Comparison of ENCODE assay signal across 8 cellular contexts in genomic region chr5:60960591-60960990, GRCh38. TPM values are rescaled to one million over a fixed set of nuclear protein-coding genes. Genes with fewer than 3 reads are reported as not detected.
DNase-seq lines count a peak whose midpoint lies in the region; ATAC-seq and TF ChIP-seq lines count a peak whose summit lies in the region.

No MANE protein-coding gene starts in this region.

- no peak overlapping the region for H3K27ac Mint-ChIP-seq in chondrocyte (ENCODE audit: unreplicated experiment)

- H3K36me3 ChIP-seq in DOHH2 (ENCODE audit: control insufficient read depth, low read length): no peaks in the 10 kb centered on the region
- H3K36me3 ChIP-seq in neural cell (ENCODE audit: insufficient read depth, low read length): no peaks in the 10 kb centered on the region

- H3K9me3 Mint-ChIP-seq in chondrocyte (ENCODE audit: low read depth): peaks cover 8% of the 10 kb centered on the region

- H3K4me1 Mint-ChIP-seq in chondrocyte (ENCODE audit: low read depth): no peaks in the 10 kb centered on the region

- peaks cover 4% of the 10 kb centered on the region; the same call in 1 of the 2 replicates for H3K4me1 ChIP-seq in DOHH2 (ENCODE audit: control insufficient read depth, low read length)

- H3K9me2 ChIP-seq in DOHH2 (replicated peaks; ENCODE audit: control insufficient read depth, low read length): no peaks in the 10 kb centered on the region
- H3K9me2 ChIP-seq in neural cell (ENCODE audit: insufficient read depth, low read length): no peaks in the 10 kb centered on the region

- no peak for ATAC-seq in HG03378 (IDR thresholded peaks at IDR 0.05; ENCODE audit: unreplicated experiment)
- ATAC-seq in GM21723 (IDR thresholded peaks at IDR 0.05; ENCODE audit: unreplicated experiment): no peak

- no peaks in the 10 kb centered on the region for H3K27me3 Mint-ChIP-seq in chondrocyte (ENCODE audit: low read depth)

- H4K20me1 ChIP-seq in DOHH2 (ENCODE audit: control insufficient read depth, insufficient read depth, low read depth, low read length) (no peaks in the 10 kb centered on the region), neural cell (ENCODE audit: insufficient read depth) (no peaks in the 10 kb centered on the region)

- intact Hi-C loops in posterior cingulate gyrus (cut with DNase I): loop anchor here (10.0 kb wide), 1 partner anchor 864 kb away; no protein-coding TSS in a partner anchor

- no peaks in the 10 kb centered on the region for H3K36me3 Mint-ChIP-seq in chondrocyte (ENCODE audit: low read depth)

- TF ChIP-seq EP300 in Ishikawa (IDR thresholded peaks at IDR 0.05; ENCODE audit: borderline replicate concordance) (no peak), neural cell (conservative IDR thresholded peaks at IDR 0.05; ENCODE audit: poor library complexity, severe bottlenecking) (no peak)

- H3K79me2 ChIP-seq in DOHH2 (ENCODE audit: control insufficient read depth, low read length) (peaks cover 56% of the 10 kb centered on the region), neural cell (replicated peaks; ENCODE audit: insufficient read depth, low read length) (peaks cover 3% of the 10 kb centered on the region)

- H3K4me3 ChIP-seq in DOHH2 (ENCODE audit: low read length): no peak overlapping the region
- H3K4me3 ChIP-seq in neural cell (ENCODE audit: low read length): no peak overlapping the region

- H3K9ac ChIP-seq in neural cell (ENCODE audit: low read length): no peak overlapping the region

- TF ChIP-seq RAD21 in Ishikawa (IDR thresholded peaks at IDR 0.05; ENCODE audit: low read depth): peak; percentile 31
- TF ChIP-seq RAD21 in neural cell (conservative IDR thresholded peaks at IDR 0.05): peak; percentile 54

- H3K4me2 ChIP-seq in DOHH2 (ENCODE audit: low read length) (no peak overlapping the region), neural cell (ENCODE audit: low read length) (no peak overlapping the region)

- H3F3A ChIP-seq in DOHH2 (ENCODE audit: control insufficient read depth, insufficient read depth) (peaks cover 3% of the 10 kb centered on the region; the same call in 1 of the 2 replicates), neural cell (ENCODE audit: insufficient read depth, low read length, poor library complexity, severe bottlenecking) (no peaks in the 10 kb centered on the region)

- no peak overlapping the region for H3K27ac ChIP-seq in DOHH2 (ENCODE audit: low read depth, low read length)
- H3K27ac ChIP-seq in neural cell (ENCODE audit: low read length): no peak overlapping the region

- DNase-seq in chondrocyte (ENCODE audit: low spot score) (no peak), posterior cingulate gyrus (no peak)
- no peak for DNase-seq in activated naive CD4-positive, alpha-beta T cell (lab: John Stamatoyannopoulos, UW)

- H3K27me3 ChIP-seq in DOHH2 (ENCODE audit: control insufficient read depth, low read length) (no peaks in the 10 kb centered on the region), neural cell (ENCODE audit: insufficient read depth, low read depth, low read length) (no peaks in the 10 kb centered on the region)

- peak; percentile 59 for TF ChIP-seq CTCF in DOHH2 (IDR thresholded peaks at IDR 0.05; ENCODE audit: low read depth, low read length, poor library complexity, severe bottlenecking)
- peak; percentile 84 for TF ChIP-seq CTCF in chondrocyte (IDR thresholded peaks at IDR 0.05)
- peak; percentile 62 for TF ChIP-seq CTCF in neural cell (IDR thresholded peaks at IDR 0.05; ENCODE audit: poor library complexity, severe bottlenecking)

- H2AFZ ChIP-seq in neural cell (ENCODE audit: low read depth, low read length): no peak overlapping the region

- H3K4me3 Mint-ChIP-seq in chondrocyte (ENCODE audit: unreplicated experiment): no peak overlapping the region

- H3K9me3 ChIP-seq in DOHH2 (ENCODE audit: control insufficient read depth, insufficient read depth, low read length) (no peaks in the 10 kb centered on the region), neural cell (ENCODE audit: low read length) (no peaks in the 10 kb centered on the region)

TF ChIP-seq in Ishikawa, 13 proteins besides CTCF, POLR2A, EP300 and RAD21:
- TF ChIP-seq, protein P1, sequence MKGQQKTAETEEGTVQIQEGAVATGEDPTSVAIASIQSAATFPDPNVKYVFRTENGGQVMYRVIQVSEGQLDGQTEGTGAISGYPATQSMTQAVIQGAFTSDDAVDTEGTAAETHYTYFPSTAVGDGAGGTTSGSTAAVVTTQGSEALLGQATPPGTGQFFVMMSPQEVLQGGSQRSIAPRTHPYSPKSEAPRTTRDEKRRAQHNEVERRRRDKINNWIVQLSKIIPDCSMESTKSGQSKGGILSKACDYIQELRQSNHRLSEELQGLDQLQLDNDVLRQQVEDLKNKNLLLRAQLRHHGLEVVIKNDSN (IDR thresholded peaks at IDR 0.05): no peak
- TF ChIP-seq EGR1 (IDR thresholded peaks at IDR 0.05) (no peak), CEBPB (IDR thresholded peaks at IDR 0.05) (no peak), TEAD4 (IDR thresholded peaks at IDR 0.05) (no peak), NFIC (IDR thresholded peaks at IDR 0.05) (no peak), MAX (IDR thresholded peaks at IDR 0.05) (no peak), TAF1 (IDR thresholded peaks at IDR 0.05; ENCODE audit: low read depth) (no peak), TCF12 (IDR thresholded peaks at IDR 0.05; ENCODE audit: low read depth) (no peak)

TF ChIP-seq in neural cell, 6 proteins besides CTCF, POLR2A, EP300 and RAD21:
- no peak for TF ChIP-seq EZH2 (IDR thresholded peaks at IDR 0.05; ENCODE audit: borderline replicate concordance, insufficient read depth, low read length, poor library complexity, severe bottlenecking)
- TF ChIP-seq TAF1 (IDR thresholded peaks at IDR 0.05; ENCODE audit: low read depth): no peak
- peak; percentile 58 for TF ChIP-seq SMC3 (conservative IDR thresholded peaks at IDR 0.05; ENCODE audit: poor library complexity)
- TF ChIP-seq POLR2AphosphoS5 (IDR thresholded peaks at IDR 0.05): no peak

RNA-seq across cellular contexts. Expression of gene NDUFAF2, which starts 15.6 kb away (rescaled TPM):
- 32.9 to 33.8 TPM (median 33.0 TPM) in 3 replicates for total RNA-seq in chondrocyte
- polyA plus RNA-seq in neural cell: 29.0 and 53.6 TPM in 2 replicates
- 13.9 and 14.4 TPM in 2 replicates for polyA minus RNA-seq in neural cell

RNA-seq across cellular contexts. Expression of gene ERCC8, which starts 15.7 kb away (rescaled TPM):
- total RNA-seq in chondrocyte: 8.6 to 14.8 TPM (median 11.1 TPM) in 3 replicates
- polyA plus RNA-seq in neural cell: 39.2 and 48.0 TPM in 2 replicates
- 64.8 and 80.2 TPM in 2 replicates for polyA minus RNA-seq in neural cell
